In genomic region chrX:13721819-13722527, GRCh38 we compare ENCODE assay signal across 8 cellular contexts. TPM values are rescaled to one million over a fixed set of nuclear protein-coding genes. Genes with fewer than 3 reads are reported as not detected.
DNase-seq lines count a peak whose midpoint lies in the region; ATAC-seq, FAIRE-seq and TF ChIP-seq lines count a peak whose summit lies in the region.

No MANE protein-coding gene starts in this region.

- H3K9me1 ChIP-seq in K562 (ENCODE audit: control insufficient read depth, insufficient read depth, low read length) = no peaks in the 10 kb centered on the region

- H3K36me3 Mint-ChIP-seq in effector memory CD8-positive, alpha-beta T cell (ENCODE audit: insufficient read depth) = peaks cover 23% of the 10 kb centered on the region

- peak overlapping the region in 1 of 2 donors; percentile 43 for H3K4me3 Mint-ChIP-seq in effector memory CD8-positive, alpha-beta T cell

- ATAC-seq in K562 = peak; percentile 63
- no peak for ATAC-seq in effector memory CD8-positive, alpha-beta T cell (replicated peaks)

- H3K27ac ChIP-seq in BLaER1 treated with 17β-estradiol and CSF1 and Interleukin-3, amounts not matched to agents 10 nM and 100 nM = no peak overlapping the region
- no peak overlapping the region for H3K27ac ChIP-seq in K562 (ENCODE audit: extremely low read depth, low read depth, low read length)

- H3K36me3 ChIP-seq in BLaER1 treated with 17β-estradiol and CSF1 and Interleukin-3, amounts not matched to agents 10 nM and 100 nM = peaks cover 41 to 78% (median 63%) of the 10 kb centered on the region in 11 experiments
- peaks cover 56% of the 10 kb centered on the region; the same call in 2 of the 3 replicates for H3K36me3 ChIP-seq in K562 (ENCODE audit: control insufficient read depth, insufficient read depth, low read length)

- CTCF ChIA-PET in K562 (lab: Yijun Ruan, JAX; ENCODE audit: low intra/inter-chr PET ratio) = no interaction called here

- TF ChIP-seq CTCF in K562 (IDR thresholded peaks at IDR 0.05 in 2 of 3, conservative IDR thresholded peaks at IDR 0.05 in 1 of 3; ENCODE audit: insufficient read depth in 2 of 3, low read depth in 1 of 3, low read length in 3 of 3) (no peak), D721Med (IDR thresholded peaks at IDR 0.05; ENCODE audit: insufficient read depth, missing control alignments) (no peak)

- no peak for TF ChIP-seq RAD21 in K562 (CRISPR knock-in tag; conservative IDR thresholded peaks at IDR 0.05 in 1 of 2, IDR thresholded peaks at IDR 0.05 in 1 of 2)

- H3K27me3 ChIP-seq in BLaER1 treated with 17β-estradiol and CSF1 and Interleukin-3, amounts not matched to agents 10 nM and 100 nM = peaks cover 0 to 17% (median 3%) of the 10 kb centered on the region in 11 experiments; a peak in 8 of 22 replicates
- no peaks in the 10 kb centered on the region for H3K27me3 ChIP-seq in K562 (ENCODE audit: control insufficient read depth in 2 of 2, insufficient read depth in 2 of 2, low read length in 2 of 2)

- intact Hi-C loops in K562 (cut with micrococcal nuclease) = no loop called here

- H4K20me1 ChIP-seq in BLaER1 treated with 17β-estradiol and CSF1 and Interleukin-3, amounts not matched to agents 10 nM and 100 nM = peaks cover 3 to 63% (median 41%) of the 10 kb centered on the region in 11 experiments; a peak in 19 of 22 replicates
- H4K20me1 ChIP-seq in K562 (replicated peaks; ENCODE audit: control insufficient read depth, insufficient read depth, low read length) = 0 out of 2 replicates have a peak, but pooled peaks cover 4% of the 10 kb centered on the region

- DNase-seq in KBM-7 (peak; percentile 61), K562 (ENCODE audit: extremely low read depth in 1 of 4, low spot score in 3 of 4) (no peak), myocyte (ENCODE audit: low read depth) (peak; percentile 81), D721Med (ENCODE audit: insufficient read length, low spot score) (no peak), amniotic stem cell (lab: John Stamatoyannopoulos, UW) (no peak), NCI-H748 treated with DMSO at 0.1 percent for 48 hours (lab: John Stamatoyannopoulos, UW) (no peak)
- no peak for DNase-seq in effector memory CD8-positive, alpha-beta T cell

- no peak for TF ChIP-seq POLR2A in K562 (conservative IDR thresholded peaks at IDR 0.05)

- no peak overlapping the region for H3K4me3 ChIP-seq in BLaER1 treated with 17β-estradiol and CSF1 and Interleukin-3, amounts not matched to agents 10 nM and 100 nM
- no peak overlapping the region for H3K4me3 ChIP-seq in K562

- no TSS peak for BruUV-seq in K562 (replicated peaks; lab: Mats Ljungman, UMichigan)

- POLR2A ChIA-PET in K562 (lab: Yijun Ruan, JAX) = interaction anchor here (0.6 to 1.7 kb wide), 6 partner anchors 9 to 470 kb away, joined by 3 to 6 read pairs (median 3); partner anchors contain the start of genes OFD1 and TRAPPC2

- H3K79me2 ChIP-seq in K562 (ENCODE audit: control insufficient read depth, insufficient read depth, low read length) = peaks cover 34% of the 10 kb centered on the region

- peaks cover 39 to 58% of the 10 kb centered on the region in 2 donors for H3K4me1 Mint-ChIP-seq in effector memory CD8-positive, alpha-beta T cell (ENCODE audit: low read depth in 2 of 2)

- FAIRE-seq in K562 (lab: Jason Lieb, UNC) (no peak), D721Med (lab: Jason Lieb, UNC) (no peak)

- in situ Hi-C loops in KBM-7 (cut with MboI; ENCODE audit: low pct_unique_long_range_greater_than_20kb, low sequenced_read_pairs) (no loop called here), K562 (cut with MboI) (no loop called here)

- H3K4me1 ChIP-seq in BLaER1 treated with 17β-estradiol and CSF1 and Interleukin-3, amounts not matched to agents 10 nM and 100 nM = peaks cover 4 to 22% (median 9%) of the 10 kb centered on the region in 10 experiments; a peak in 12 of 20 replicates
- peaks cover 0 to 8% of the 10 kb centered on the region in 2 experiments; a peak in 2 of 5 replicates for H3K4me1 ChIP-seq in K562 (replicated peaks in 1 of 2; ENCODE audit: control insufficient read depth in 2 of 2, insufficient read depth in 2 of 2, low read length in 2 of 2)

- TF ChIP-seq EP300 in K562 (IDR thresholded peaks at IDR 0.05; ENCODE audit: low read length) = no peak

- H3K27ac Mint-ChIP-seq in effector memory CD8-positive, alpha-beta T cell = peak overlapping the region in 1 of 2 donors; percentile 91

- no peaks in the 10 kb centered on the region for H3K9me3 Mint-ChIP-seq in effector memory CD8-positive, alpha-beta T cell

- H3K4me2 ChIP-seq in BLaER1 treated with 17β-estradiol and CSF1 and Interleukin-3, amounts not matched to agents 10 nM and 100 nM = peak overlapping the region in 10 of 11 experiments; percentile 3 to 52 (median 15); a peak in 12 of 22 replicates
- H3K4me2 ChIP-seq in K562 (ENCODE audit: insufficient read depth, low read length) = no peak overlapping the region

- H2AFZ ChIP-seq in K562 (ENCODE audit: low read depth, low read length) = no peak overlapping the region

- WGBS in K562 (ENCODE audit: insufficient coverage, low coverage, missing lambda C conversion rate) = 50% methylated on average over 6 of the region's 7 CpGs

- H3K27me3 Mint-ChIP-seq in effector memory CD8-positive, alpha-beta T cell = no peaks in the 10 kb centered on the region

- H3K9ac ChIP-seq in BLaER1 treated with 17β-estradiol and CSF1 and Interleukin-3, amounts not matched to agents 10 nM and 100 nM = no peak overlapping the region
- H3K9ac ChIP-seq in K562 (ENCODE audit: insufficient read depth in 1 of 2, low read depth in 2 of 2, low read length in 2 of 2) = no peak overlapping the region

- peaks cover 10 to 42% (median 28%) of the 10 kb centered on the region in 11 experiments; a peak in 20 of 22 replicates for H3K9me3 ChIP-seq in BLaER1 treated with 17β-estradiol and CSF1 and Interleukin-3, amounts not matched to agents 10 nM and 100 nM (replicated peaks in 1 of 11)
- H3K9me3 ChIP-seq in K562 (replicated peaks; ENCODE audit: control insufficient read depth, insufficient read depth, low read depth, low read length) = no peaks in the 10 kb centered on the region

RNA-seq across cellular contexts. Expression of gene TRAPPC2, which starts 12.4 kb away (rescaled TPM):
- total RNA-seq in K562 (2011; cell fraction: chromatin; rRNA removed; ENCODE audit: low replicate concordance) = 34.3 and 60.2 TPM in 2 replicates
- 23.8 and 24.1 TPM in 2 replicates for total RNA-seq in K562 (2011; cell fraction: nucleolus; rRNA removed)
- 38.8 and 60.5 TPM in 2 replicates for total RNA-seq in K562 (2011; cell fraction: nucleoplasm; rRNA removed)
- total RNA-seq in K562 (2014; rRNA removed) (10.3 and 15.3 TPM in 2 replicates), K562 (2014; rRNA removed; fragmentation: Illumina TruSeq; extraction: Trizol) (26.1 and 31.1 TPM in 2 replicates), K562 (2015; rRNA removed; fragmentation: Illumina TruSeq; extraction: Trizol) (20.0 and 20.6 TPM in 2 replicates), K562 (2021) (15.6 and 18.6 TPM in 2 replicates), myocyte (16.6 and 25.4 TPM in 2 replicates)
- polyA plus RNA-seq in K562 (2011; rRNA removed) (20.5 and 21.8 TPM in 2 replicates), K562 (2014; fragmentation: Illumina TruSeq; extraction: Trizol) (13.1 and 13.7 TPM in 2 replicates), K562 (2014; fragmentation: Nextera tagmentation; extraction: Ambion mirVana) (10 to 100 TPM; 18.0 to 30.6 TPM), K562 (2014; rRNA removed) (15.8 and 15.9 TPM in 2 replicates)
- 6.1 and 14.6 TPM in 2 replicates for polyA plus RNA-seq in K562 (2011; cell fraction: cytosol; rRNA removed)
- polyA plus RNA-seq in K562 (2011; cell fraction: nucleus; rRNA removed) = 17.4 and 17.5 TPM in 2 replicates
- polyA plus RNA-seq in K562 (2012) = 12.5 and 13.6 TPM in 2 replicates
- 13.3 and 17.2 TPM in 2 replicates for polyA minus RNA-seq in K562 (2011; rRNA and poly(A)+ RNA removed)
- polyA minus RNA-seq in K562 (2011; cell fraction: cytosol; rRNA and poly(A)+ RNA removed) = 13.4 and 14.0 TPM in 2 replicates
- 9.6 and 18.8 TPM in 2 replicates for polyA minus RNA-seq in K562 (2011; cell fraction: nucleus; rRNA and poly(A)+ RNA removed)
- 8.8 TPM for polyA plus RNA-seq in myocyte (2012)

RNA-seq across cellular contexts. Expression of gene OFD1, which starts 12.6 kb away (rescaled TPM):
- 29.4 and 85.0 TPM in 2 replicates for total RNA-seq in K562 (2011; cell fraction: chromatin; rRNA removed; ENCODE audit: low replicate concordance)
- 26.2 and 28.7 TPM in 2 replicates for total RNA-seq in K562 (2011; cell fraction: nucleolus; rRNA removed)
- total RNA-seq in K562 (2011; cell fraction: nucleoplasm; rRNA removed) = 27.1 and 29.2 TPM in 2 replicates
- total RNA-seq in K562 (2014; rRNA removed) (20.9 and 24.7 TPM in 2 replicates), K562 (2014; rRNA removed; fragmentation: Illumina TruSeq; extraction: Trizol) (33.3 and 38.8 TPM in 2 replicates), K562 (2015; rRNA removed; fragmentation: Illumina TruSeq; extraction: Trizol) (31.3 and 33.9 TPM in 2 replicates), K562 (2021) (26.0 and 26.1 TPM in 2 replicates), myocyte (9.9 and 20.1 TPM in 2 replicates)
- polyA plus RNA-seq in K562 (2011; rRNA removed) (28.2 and 30.2 TPM in 2 replicates), K562 (2014; fragmentation: Illumina TruSeq; extraction: Trizol) (23.4 and 30.1 TPM in 2 replicates), K562 (2014; fragmentation: Nextera tagmentation; extraction: Ambion mirVana) (10 to 100 TPM; 22.0 to 49.1 TPM), K562 (2014; rRNA removed) (27.7 and 39.2 TPM in 2 replicates)
- polyA plus RNA-seq in K562 (2011; cell fraction: cytosol; rRNA removed) = 8.4 and 11.1 TPM in 2 replicates
- polyA plus RNA-seq in K562 (2011; cell fraction: nucleus; rRNA removed) = 75.5 and 89.4 TPM in 2 replicates
- 20.2 and 23.8 TPM in 2 replicates for polyA plus RNA-seq in K562 (2012)
- 18.3 and 22.4 TPM in 2 replicates for polyA minus RNA-seq in K562 (2011; rRNA and poly(A)+ RNA removed)
- polyA minus RNA-seq in K562 (2011; cell fraction: cytosol; rRNA and poly(A)+ RNA removed) = 6.8 and 8.9 TPM in 2 replicates
- 45.1 and 70.2 TPM in 2 replicates for polyA minus RNA-seq in K562 (2011; cell fraction: nucleus; rRNA and poly(A)+ RNA removed)
- 6.5 TPM for polyA plus RNA-seq in myocyte (2012)

RNA-seq across cellular contexts. Expression of gene RAB9A, which starts 33.0 kb away (rescaled TPM):
- total RNA-seq in K562 (2011; cell fraction: chromatin; rRNA removed; ENCODE audit: low replicate concordance) = 5.0 and 12.8 TPM in 2 replicates
- total RNA-seq in K562 (2011; cell fraction: nucleolus; rRNA removed) = 2.5 and 5.3 TPM in 2 replicates
- 6.5 and 10.2 TPM in 2 replicates for total RNA-seq in K562 (2011; cell fraction: nucleoplasm; rRNA removed)
- total RNA-seq in K562 (2014; rRNA removed) (13.5 and 17.3 TPM in 2 replicates), K562 (2014; rRNA removed; fragmentation: Illumina TruSeq; extraction: Trizol) (19.0 and 19.7 TPM in 2 replicates), K562 (2015; rRNA removed; fragmentation: Illumina TruSeq; extraction: Trizol) (17.7 and 18.4 TPM in 2 replicates), K562 (2021) (17.8 and 18.3 TPM in 2 replicates), myocyte (24.6 and 40.3 TPM in 2 replicates)
- polyA plus RNA-seq in K562 (2011; rRNA removed) (13.5 and 16.1 TPM in 2 replicates), K562 (2014; fragmentation: Illumina TruSeq; extraction: Trizol) (17.6 and 20.5 TPM in 2 replicates), K562 (2014; fragmentation: Nextera tagmentation; extraction: Ambion mirVana) (10 to 100 TPM; 14.8 to 15.5 TPM), K562 (2014; rRNA removed) (19.2 and 20.8 TPM in 2 replicates)
- polyA plus RNA-seq in K562 (2011; cell fraction: cytosol; rRNA removed) = 6.9 and 12.9 TPM in 2 replicates
- polyA plus RNA-seq in K562 (2011; cell fraction: nucleus; rRNA removed) = 5.0 and 8.8 TPM in 2 replicates
- 13.8 and 15.4 TPM in 2 replicates for polyA plus RNA-seq in K562 (2012)
- polyA minus RNA-seq in K562 (2011; rRNA and poly(A)+ RNA removed) = 12.5 and 18.7 TPM in 2 replicates
- polyA minus RNA-seq in K562 (2011; cell fraction: cytosol; rRNA and poly(A)+ RNA removed) = 3.2 and 5.9 TPM in 2 replicates
- 2.8 and 3.9 TPM in 2 replicates for polyA minus RNA-seq in K562 (2011; cell fraction: nucleus; rRNA and poly(A)+ RNA removed)
- polyA plus RNA-seq in myocyte (2012) = 16.7 TPM

Comparison
In these comparisons a context has a peak if more than half of its experiments do, and no peak if none do; other contexts are left out.
1. DNase-seq: peak in KBM-7 (single experiment) and myocyte (single experiment); none in K562 (0 of 4), D721Med (single experiment), amniotic stem cell (single experiment), effector memory CD8-positive, alpha-beta T cell (0 of 3) and NCI-H748 treated with DMSO at 0.1 percent for 48 hours (single experiment).